In the genomic region with DNA sequence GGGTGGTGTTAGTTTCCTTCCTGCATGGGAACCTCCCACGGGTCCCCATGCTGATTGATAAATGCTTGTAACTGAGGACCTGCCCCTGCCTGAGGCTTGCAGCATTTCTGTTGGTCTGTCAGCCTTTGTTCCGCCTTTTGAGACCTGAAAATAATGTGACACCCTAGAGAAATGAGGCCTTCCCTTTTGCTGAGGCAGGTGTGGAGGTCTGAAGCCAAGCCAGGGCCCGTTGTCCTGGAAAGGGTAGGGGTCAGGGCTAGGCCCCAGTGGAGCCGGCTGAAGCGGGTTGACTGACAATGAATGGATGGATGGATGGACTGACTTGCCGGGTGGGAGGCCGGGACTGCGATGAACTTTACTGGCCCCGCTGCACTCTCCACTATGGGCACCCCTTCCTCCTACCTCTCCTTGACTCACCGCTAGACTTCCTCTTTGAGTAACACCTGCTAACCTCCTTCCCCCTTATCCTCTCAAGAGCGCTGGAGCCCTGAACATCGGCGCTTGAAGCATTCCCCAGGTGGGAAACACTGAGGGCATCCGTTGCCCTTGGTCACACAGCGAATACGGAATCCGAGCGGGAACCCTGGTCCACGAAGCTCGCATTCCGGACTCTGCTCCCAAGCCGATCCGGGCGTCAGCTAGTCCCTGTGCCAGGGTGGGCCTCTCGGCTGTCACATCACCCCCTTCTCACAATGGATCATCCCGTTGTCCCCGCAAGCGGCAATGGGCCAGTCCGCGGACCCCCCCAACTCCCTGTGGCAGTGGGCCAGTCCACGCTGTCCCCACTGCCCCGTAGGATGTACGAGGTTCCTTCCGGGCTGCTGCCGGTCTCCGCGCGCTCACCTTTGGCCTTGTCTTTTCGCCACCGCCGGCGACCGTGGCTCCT, we compare ENCODE assay signal across 8 cellular contexts. TPM values are rescaled to one million over a fixed set of nuclear protein-coding genes. Genes with fewer than 3 reads are reported as not detected.
DNase-seq lines count a peak whose midpoint lies in the region; ATAC-seq and TF ChIP-seq lines count a peak whose summit lies in the region.

No MANE protein-coding gene starts in this region.

- H3K4me1 Mint-ChIP-seq in activated T-cell treated with anti-CD3 and anti-CD28 coated beads, Interleukin-2, amount 50 U/mL, for 72 hours (ENCODE audit: low read depth), result peaks cover 33% of the 10 kb centered on the region

- H3K36me3 Mint-ChIP-seq in activated T-cell treated with anti-CD3 and anti-CD28 coated beads, Interleukin-2, amount 50 U/mL, for 72 hours (ENCODE audit: insufficient read depth in 2 of 2), result peaks cover 0 to 3% of the 10 kb centered on the region in 2 donors

- in situ Hi-C loops in transverse colon (cut with MboI; ENCODE audit: low pct_ligation_motif_present in 1 of 4, low pct_unique_long_range_greater_than_20kb in 1 of 4, low sequenced_read_pairs in 3 of 4), result no loop called here

- WGBS in transverse colon (ENCODE audit: low coverage in 1 of 2), 2 donors, result 0 to 6% methylated on average over 1 to 43 of the region's 43 CpGs

- H3K36me3 ChIP-seq in neutrophil (peaks cover 5% of the 10 kb centered on the region), transverse colon (no peaks in the 10 kb centered on the region)

- TF ChIP-seq CTCF in fibroblast of villous mesenchyme (IDR thresholded peaks at IDR 0.05; ENCODE audit: insufficient read depth, low read depth, low read length), result no peak
- peak; percentile 35 for TF ChIP-seq CTCF in neutrophil (IDR thresholded peaks at IDR 0.05)
- TF ChIP-seq CTCF in transverse colon (IDR thresholded peaks at IDR 0.05), result no peak

- H3K9me3 ChIP-seq in neutrophil (no peaks in the 10 kb centered on the region), transverse colon (no peaks in the 10 kb centered on the region)

- H3K27ac Mint-ChIP-seq in activated T-cell treated with anti-CD3 and anti-CD28 coated beads, Interleukin-2, amount 50 U/mL, for 72 hours, result peak overlapping the region; percentile 84

- H3K27ac ChIP-seq in neutrophil (peak overlapping the region; percentile 87), transverse colon (peak overlapping the region; percentile 48 to 75 (median 72))

- intact Hi-C loops in transverse colon (cut with DNase I; ENCODE audit: low total_unique reads), result no loop called here

- ATAC-seq in GM18508 (IDR thresholded peaks at IDR 0.05; ENCODE audit: insufficient read depth, unreplicated experiment) (peak; percentile 19), HG02678 (IDR thresholded peaks at IDR 0.05; ENCODE audit: unreplicated experiment) (peak; percentile 36)
- ATAC-seq in activated T-cell treated with anti-CD3 and anti-CD28 coated beads, Interleukin-2, amount 50 U/mL, for 72 hours (replicated peaks in 1 of 2), result peak; percentile 63

- DNase-seq in NCI-H526 (lab: John Stamatoyannopoulos, UW) (peak; percentile 72 to 81), fibroblast of villous mesenchyme (ENCODE audit: low read depth) (no peak), transverse colon (peak; percentile 47), medulla oblongata (ENCODE audit: extremely low spot score) (no peak)
- peak; percentile 61 to 70 for DNase-seq in activated T-cell treated with anti-CD3 and anti-CD28 coated beads, Interleukin-2, amount 50 U/mL, for 72 hours

- no peak for TF ChIP-seq EP300 in transverse colon (IDR thresholded peaks at IDR 0.05; ENCODE audit: low read depth)

- H3K4me1 ChIP-seq in neutrophil (ENCODE audit: control insufficient read depth in 1 of 2, insufficient read depth in 1 of 2, low read depth in 1 of 2, low read length in 1 of 2) (peaks cover 55 to 59% of the 10 kb centered on the region in 2 experiments), transverse colon (peaks cover 5 to 27% (median 20%) of the 10 kb centered on the region in 4 donors)

- H3K9me3 Mint-ChIP-seq in activated T-cell treated with anti-CD3 and anti-CD28 coated beads, Interleukin-2, amount 50 U/mL, for 72 hours, result no peaks in the 10 kb centered on the region

- TF ChIP-seq POLR2A in transverse colon (IDR thresholded peaks at IDR 0.05), result no peak

- H3K4me3 Mint-ChIP-seq in activated T-cell treated with anti-CD3 and anti-CD28 coated beads, Interleukin-2, amount 50 U/mL, for 72 hours, result peak overlapping the region; percentile 93 to 95

- H3K27me3 ChIP-seq in neutrophil, result peaks cover 16% of the 10 kb centered on the region
- no peaks in the 10 kb centered on the region for H3K27me3 ChIP-seq in transverse colon

- H3K27me3 Mint-ChIP-seq in activated T-cell treated with anti-CD3 and anti-CD28 coated beads, Interleukin-2, amount 50 U/mL, for 72 hours (ENCODE audit: low read depth), result no peaks in the 10 kb centered on the region

- H3K4me3 ChIP-seq in fibroblast of villous mesenchyme (ENCODE audit: low read depth, low read length) (peak overlapping the region; percentile 68), neutrophil (ENCODE audit: low read depth in 1 of 2, low read length in 1 of 2) (peak overlapping the region; percentile 85 to 90), transverse colon (peak overlapping the region; percentile 46 to 75 (median 60))

RNA-seq across cellular contexts. Expression of a gene that starts 4.4 kb away (rescaled TPM):
- total RNA-seq in activated T-cell treated with anti-CD3 and anti-CD28 coated beads, Interleukin-2, amount 50 U/mL, for 72 hours, result 10 to 100 TPM; 46.5 to 53.8 TPM
- total RNA-seq in fibroblast of villous mesenchyme (2.3 and 3.0 TPM in 2 replicates), transverse colon (10 to 100 TPM in 3 of 4 donors, 1 to 10 TPM in 1; 7.1 to 60.2 (median 25.9) TPM)

RNA-seq across cellular contexts. Expression of a gene that starts 19.9 kb away (rescaled TPM):
- not detected for total RNA-seq in activated T-cell treated with anti-CD3 and anti-CD28 coated beads, Interleukin-2, amount 50 U/mL, for 72 hours
- total RNA-seq in fibroblast of villous mesenchyme (not detected in 2 replicates), transverse colon (not detected)

RNA-seq across cellular contexts. Expression of a gene that starts 32.7 kb away (rescaled TPM):
- 1 to 10 TPM in 1 of 2 donors, under 1 TPM in 1; 0.53 to 2.1 TPM for total RNA-seq in activated T-cell treated with anti-CD3 and anti-CD28 coated beads, Interleukin-2, amount 50 U/mL, for 72 hours
- total RNA-seq in fibroblast of villous mesenchyme, result 0.32 TPM in 1 of 2 replicates, not detected in the other
- total RNA-seq in transverse colon, result 1 to 10 TPM in 1 of 4 donors, not detected in 3; 2.7 TPM

Comparison
In these comparisons a context has a peak if more than half of its experiments do, and no peak if none do; other contexts are left out.
1. DNase-seq: peak in NCI-H526 (2 of 2), activated T-cell treated with anti-CD3 and anti-CD28 coated beads, Interleukin-2, amount 50 U/mL, for 72 hours (2 of 2) and transverse colon (single experiment); none in fibroblast of villous mesenchyme (single experiment) and medulla oblongata (single experiment).
2. Peak in every context shown above with its lines, with median percentiles within 50 percentile points of each other: ATAC-seq and H3K4me3 ChIP-seq.